Comparison of ENCODE assay signal across 2 cellular contexts in the genomic region with DNA sequence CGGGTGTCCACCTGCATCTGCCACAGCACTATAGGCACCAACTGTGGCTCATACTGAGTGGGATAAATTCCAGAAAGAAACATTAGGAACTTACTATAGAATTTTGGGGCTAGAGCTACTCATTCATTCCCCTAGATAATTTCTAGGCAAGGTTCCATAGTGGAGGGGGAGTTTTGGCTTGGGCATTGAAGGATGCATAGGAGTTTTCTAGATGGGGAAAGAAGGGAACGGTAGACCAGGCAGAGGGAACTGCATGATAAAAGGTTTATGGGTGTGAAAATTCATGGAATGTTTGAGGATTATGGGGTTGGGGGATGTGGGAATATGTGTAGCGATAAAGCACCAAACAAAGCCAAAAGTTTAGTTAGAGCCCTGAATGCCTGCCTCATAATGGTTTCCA.
TF ChIP-seq lines count a peak whose summit lies in the region.

No MANE protein-coding gene starts in this region.

TF ChIP-seq in SK-N-SH treated with all-trans-retinoic acid at 6 μM for 48 hours, 23 proteins besides CTCF, POLR2A, EP300 and RAD21:
- TF ChIP-seq ZNF8 (CRISPR knock-in tag; IDR thresholded peaks at IDR 0.05) (no peak), GLIS3 (CRISPR knock-in tag; IDR thresholded peaks at IDR 0.05) (no peak), ESRRG (CRISPR knock-in tag; IDR thresholded peaks at IDR 0.05) (no peak), ZFP3 (CRISPR knock-in tag; IDR thresholded peaks at IDR 0.05) (peak; percentile 97), BACH2 (CRISPR knock-in tag; IDR thresholded peaks at IDR 0.05; ENCODE audit: borderline replicate concordance) (no peak)
- TF ChIP-seq, protein P1, sequence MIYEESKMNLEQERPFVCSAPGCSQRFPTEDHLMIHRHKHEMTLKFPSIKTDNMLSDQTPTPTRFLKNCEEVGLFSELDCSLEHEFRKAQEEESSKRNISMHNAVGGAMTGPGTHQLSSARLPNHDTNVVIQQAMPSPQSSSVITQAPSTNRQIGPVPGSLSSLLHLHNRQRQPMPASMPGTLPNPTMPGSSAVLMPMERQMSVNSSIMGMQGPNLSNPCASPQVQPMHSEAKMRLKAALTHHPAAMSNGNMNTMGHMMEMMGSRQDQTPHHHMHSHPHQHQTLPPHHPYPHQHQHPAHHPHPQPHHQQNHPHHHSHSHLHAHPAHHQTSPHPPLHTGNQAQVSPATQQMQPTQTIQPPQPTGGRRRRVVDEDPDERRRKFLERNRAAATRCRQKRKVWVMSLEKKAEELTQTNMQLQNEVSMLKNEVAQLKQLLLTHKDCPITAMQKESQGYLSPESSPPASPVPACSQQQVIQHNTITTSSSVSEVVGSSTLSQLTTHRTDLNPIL (CRISPR knock-in tag; IDR thresholded peaks at IDR 0.05; ENCODE audit: low read depth), result no peak
- TF ChIP-seq, protein P2, sequence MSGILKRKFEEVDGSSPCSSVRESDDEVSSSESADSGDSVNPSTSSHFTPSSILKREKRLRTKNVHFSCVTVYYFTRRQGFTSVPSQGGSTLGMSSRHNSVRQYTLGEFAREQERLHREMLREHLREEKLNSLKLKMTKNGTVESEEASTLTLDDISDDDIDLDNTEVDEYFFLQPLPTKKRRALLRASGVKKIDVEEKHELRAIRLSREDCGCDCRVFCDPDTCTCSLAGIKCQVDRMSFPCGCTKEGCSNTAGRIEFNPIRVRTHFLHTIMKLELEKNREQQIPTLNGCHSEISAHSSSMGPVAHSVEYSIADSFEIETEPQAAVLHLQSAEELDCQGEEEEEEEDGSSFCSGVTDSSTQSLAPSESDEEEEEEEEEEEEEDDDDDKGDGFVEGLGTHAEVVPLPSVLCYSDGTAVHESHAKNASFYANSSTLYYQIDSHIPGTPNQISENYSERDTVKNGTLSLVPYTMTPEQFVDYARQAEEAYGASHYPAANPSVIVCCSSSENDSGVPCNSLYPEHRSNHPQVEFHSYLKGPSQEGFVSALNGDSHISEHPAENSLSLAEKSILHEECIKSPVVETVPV (CRISPR knock-in tag; IDR thresholded peaks at IDR 0.05), result no peak
- TF ChIP-seq, protein P3, sequence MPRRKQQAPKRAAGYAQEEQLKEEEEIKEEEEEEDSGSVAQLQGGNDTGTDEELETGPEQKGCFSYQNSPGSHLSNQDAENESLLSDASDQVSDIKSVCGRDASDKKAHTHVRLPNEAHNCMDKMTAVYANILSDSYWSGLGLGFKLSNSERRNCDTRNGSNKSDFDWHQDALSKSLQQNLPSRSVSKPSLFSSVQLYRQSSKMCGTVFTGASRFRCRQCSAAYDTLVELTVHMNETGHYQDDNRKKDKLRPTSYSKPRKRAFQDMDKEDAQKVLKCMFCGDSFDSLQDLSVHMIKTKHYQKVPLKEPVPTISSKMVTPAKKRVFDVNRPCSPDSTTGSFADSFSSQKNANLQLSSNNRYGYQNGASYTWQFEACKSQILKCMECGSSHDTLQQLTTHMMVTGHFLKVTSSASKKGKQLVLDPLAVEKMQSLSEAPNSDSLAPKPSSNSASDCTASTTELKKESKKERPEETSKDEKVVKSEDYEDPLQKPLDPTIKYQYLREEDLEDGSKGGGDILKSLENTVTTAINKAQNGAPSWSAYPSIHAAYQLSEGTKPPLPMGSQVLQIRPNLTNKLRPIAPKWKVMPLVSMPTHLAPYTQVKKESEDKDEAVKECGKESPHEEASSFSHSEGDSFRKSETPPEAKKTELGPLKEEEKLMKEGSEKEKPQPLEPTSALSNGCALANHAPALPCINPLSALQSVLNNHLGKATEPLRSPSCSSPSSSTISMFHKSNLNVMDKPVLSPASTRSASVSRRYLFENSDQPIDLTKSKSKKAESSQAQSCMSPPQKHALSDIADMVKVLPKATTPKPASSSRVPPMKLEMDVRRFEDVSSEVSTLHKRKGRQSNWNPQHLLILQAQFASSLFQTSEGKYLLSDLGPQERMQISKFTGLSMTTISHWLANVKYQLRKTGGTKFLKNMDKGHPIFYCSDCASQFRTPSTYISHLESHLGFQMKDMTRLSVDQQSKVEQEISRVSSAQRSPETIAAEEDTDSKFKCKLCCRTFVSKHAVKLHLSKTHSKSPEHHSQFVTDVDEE (CRISPR knock-in tag; IDR thresholded peaks at IDR 0.05), result no peak

TF ChIP-seq in SK-N-SH, 30 proteins besides CTCF, POLR2A, EP300 and RAD21:
- TF ChIP-seq MXI1 (IDR thresholded peaks at IDR 0.05; ENCODE audit: low read depth, low read length), result no peak
- TF ChIP-seq TCF12 (IDR thresholded peaks at IDR 0.05), result no peak
- TF ChIP-seq GABPA (IDR thresholded peaks at IDR 0.05; ENCODE audit: low read depth), result no peak
- TF ChIP-seq, protein P4, sequence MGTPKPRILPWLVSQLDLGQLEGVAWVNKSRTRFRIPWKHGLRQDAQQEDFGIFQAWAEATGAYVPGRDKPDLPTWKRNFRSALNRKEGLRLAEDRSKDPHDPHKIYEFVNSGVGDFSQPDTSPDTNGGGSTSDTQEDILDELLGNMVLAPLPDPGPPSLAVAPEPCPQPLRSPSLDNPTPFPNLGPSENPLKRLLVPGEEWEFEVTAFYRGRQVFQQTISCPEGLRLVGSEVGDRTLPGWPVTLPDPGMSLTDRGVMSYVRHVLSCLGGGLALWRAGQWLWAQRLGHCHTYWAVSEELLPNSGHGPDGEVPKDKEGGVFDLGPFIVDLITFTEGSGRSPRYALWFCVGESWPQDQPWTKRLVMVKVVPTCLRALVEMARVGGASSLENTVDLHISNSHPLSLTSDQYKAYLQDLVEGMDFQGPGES (IDR thresholded peaks at IDR 0.05; ENCODE audit: low read depth, low read length), result no peak
